Comparison of ENCODE assay signal across 16 cellular contexts in the genomic region with DNA sequence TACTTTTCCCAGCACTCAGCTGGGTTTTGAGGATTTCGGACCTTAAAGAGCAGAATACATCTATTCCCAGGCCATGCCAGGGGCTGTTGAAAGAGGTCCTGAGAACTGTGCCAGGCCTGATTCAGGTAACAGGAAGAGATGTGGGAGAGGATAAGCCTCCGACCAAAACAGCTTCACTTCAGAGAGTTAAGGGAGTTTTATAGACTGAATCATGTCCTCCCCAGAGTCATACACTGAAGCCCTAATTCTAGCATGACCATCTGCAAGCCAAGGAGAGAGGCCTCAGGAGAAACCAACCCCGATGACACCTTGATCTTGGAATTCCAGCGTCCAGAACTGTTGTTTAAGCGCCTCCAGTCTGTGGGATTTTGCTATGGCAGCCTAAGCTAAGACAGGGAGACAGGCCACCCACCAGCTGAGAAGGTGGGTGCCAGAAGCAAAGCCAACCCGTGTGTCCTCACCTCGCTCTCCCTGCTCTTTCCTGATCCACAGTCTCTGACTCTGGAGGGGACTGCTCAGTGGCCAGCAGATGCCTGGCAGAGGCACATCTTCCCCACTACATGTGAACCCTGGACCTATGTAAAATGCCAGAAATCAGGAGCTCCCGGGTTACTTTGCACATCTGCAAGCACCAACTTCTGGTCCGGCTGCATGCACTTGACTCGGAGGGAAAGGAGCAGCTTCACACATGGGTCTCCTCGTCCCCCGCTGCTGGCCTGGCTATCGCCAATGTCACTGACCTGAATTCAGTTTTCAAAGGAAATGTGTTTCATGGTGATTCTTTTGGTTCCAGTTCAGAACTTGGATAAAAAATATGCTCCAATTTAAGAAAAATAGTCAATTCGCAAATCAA.
DNase-seq lines count a peak whose midpoint lies in the region; ATAC-seq, FAIRE-seq and TF ChIP-seq lines count a peak whose summit lies in the region.
"Had no signal": no experiment of that assay in that cellular context is flagged by ENCODE, and none has a peak within 500 bp of the region (broad histone marks: within the 10 kb centered on the region; RNA-seq: fewer than 3 reads in every experiment).

No MANE protein-coding gene starts in this region.

- FAIRE-seq in small intestine (lab: Jason Lieb, UNC): no peak

- peaks cover 3% of the 10 kb centered on the region for H3K9me3 Mint-ChIP-seq in activated T-helper 17 cell treated with anti-CD3 and anti-CD28 coated beads, Interleukin-2, amount 50 U/mL, for 72 hours
- peaks cover 0 to 20% (median 0%) of the 10 kb centered on the region in 9 donors for H3K9me3 Mint-ChIP-seq in naive thymus-derived CD8-positive, alpha-beta T cell
- no peaks in the 10 kb centered on the region for H3K9me3 Mint-ChIP-seq in Caco-2 (ENCODE audit: unreplicated experiment)

- H3K4me3 ChIP-seq in Loucy (ENCODE audit: low read length, poor library complexity, severe bottlenecking) (no peak overlapping the region), Caco-2 (ENCODE audit: low read depth, low read length) (no peak overlapping the region), small intestine (ENCODE audit: low read depth in 1 of 2, low read length in 2 of 2) (no peak overlapping the region)
- H3K4me3 ChIP-seq: body of pancreas, prostate gland had no signal

- POLR2A ChIA-PET in naive thymus-derived CD8-positive, alpha-beta T cell (lab: Charles Lee): interaction anchor here (0.6 to 9.0 kb wide), 10 partner anchors 11 to 507 kb away, joined by 3 to 90 read pairs (median 5); a partner anchor contains a TSS
- POLR2A ChIA-PET in Caco-2 (lab: Charles Lee): no interaction called here

- peak; percentile 63 for ATAC-seq in activated T-helper 17 cell treated with anti-CD3 and anti-CD28 coated beads, Interleukin-2, amount 50 U/mL, for 72 hours (replicated peaks)
- ATAC-seq in naive thymus-derived CD8-positive, alpha-beta T cell: peak in 1 of 2 donors; percentile 3
- ATAC-seq in sciatic nerve: no peak
- ATAC-seq: body of pancreas, left colon had no signal

- H3K36me3 ChIP-seq in Loucy (ENCODE audit: insufficient read depth, low read length) (no peaks in the 10 kb centered on the region), Caco-2 (ENCODE audit: control insufficient read depth, insufficient read depth, low read length) (no peaks in the 10 kb centered on the region), small intestine (ENCODE audit: control insufficient read depth in 2 of 2, insufficient read depth in 2 of 2, low read length in 2 of 2) (no peaks in the 10 kb centered on the region)
- H3K36me3 ChIP-seq: prostate gland had no signal

- CTCF ChIA-PET in Caco-2 (lab: Charles Lee): no interaction called here

- H2AFZ ChIP-seq in Loucy (ENCODE audit: low read length): no peak overlapping the region

- H3K27me3 ChIP-seq in Loucy (ENCODE audit: insufficient read depth, low read length, poor library complexity, severe bottlenecking): no peaks in the 10 kb centered on the region
- no peaks in the 10 kb centered on the region for H3K27me3 ChIP-seq in Caco-2 (replicated peaks; ENCODE audit: control insufficient read depth, insufficient read depth, low read length)
- H3K27me3 ChIP-seq in small intestine (ENCODE audit: control insufficient read depth in 2 of 2, insufficient read depth in 2 of 2, low read length in 2 of 2): no peaks in the 10 kb centered on the region
- H3K27me3 ChIP-seq: body of pancreas had no signal

- H3K27ac ChIP-seq in small intestine (ENCODE audit: low read depth in 1 of 2, low read length in 1 of 2): no peak overlapping the region
- H3K27ac ChIP-seq: body of pancreas, prostate gland had no signal

- peak; percentile 40 for DNase-seq in activated CD4-positive, alpha-beta T cell treated with anti-CD3 and anti-CD28 coated beads for 48 hours
- no peak for DNase-seq in activated CD4-positive, alpha-beta T cell treated with anti-CD3 and anti-CD28 coated beads for 1 hour
- DNase-seq in naive thymus-derived CD8-positive, alpha-beta T cell: no peak
- DNase-seq in Caco-2 (no peak), sciatic nerve (ENCODE audit: low spot score) (no peak), small intestine (no peak)
- DNase-seq: 8988T; body of pancreas; C1 segment of cervical spinal cord; hippocampal formation; left colon; NCI-H1694; stimulated activated CD4-positive, alpha-beta T cell treated with anti-CD3 and anti-CD28 coated beads, Interleukin-15, amount 100 ng/mL, for 24 hours had no signal

- 77 to 80% (median 79%) methylated on average over 14 of the region's 14 CpGs for WGBS in small intestine, 3 donors

- H3K9me3 ChIP-seq in Loucy (ENCODE audit: insufficient read depth, low read depth, low read length) (no peaks in the 10 kb centered on the region), Caco-2 (no peaks in the 10 kb centered on the region), small intestine (ENCODE audit: control insufficient read depth, low read depth) (no peaks in the 10 kb centered on the region)
- H3K9me3 ChIP-seq: body of pancreas, prostate gland had no signal

- no peak overlapping the region for H3K9ac ChIP-seq in Loucy (ENCODE audit: low read depth, low read length, poor library complexity, severe bottlenecking)

- peak overlapping the region; percentile 80 for H3K4me3 Mint-ChIP-seq in activated T-helper 17 cell treated with anti-CD3 and anti-CD28 coated beads, Interleukin-2, amount 50 U/mL, for 72 hours
- peak overlapping the region; percentile 61 to 92 (median 88) for H3K4me3 Mint-ChIP-seq in naive thymus-derived CD8-positive, alpha-beta T cell
- H3K4me3 Mint-ChIP-seq in Caco-2 (ENCODE audit: unreplicated experiment): no peak overlapping the region

- TF ChIP-seq CTCF in Loucy (conservative IDR thresholded peaks at IDR 0.05; ENCODE audit: low read length): no peak
- no peak for TF ChIP-seq CTCF in Caco-2 (IDR thresholded peaks at IDR 0.05; ENCODE audit: insufficient read depth in 1 of 2, low read depth in 1 of 2, low read length in 1 of 2, severe bottlenecking in 1 of 2, unreplicated experiment in 1 of 2)

- H3K4me1 ChIP-seq in Loucy (ENCODE audit: insufficient read depth, low read length, poor library complexity, severe bottlenecking): peaks cover 32% of the 10 kb centered on the region
- no peaks in the 10 kb centered on the region for H3K4me1 ChIP-seq in Caco-2
- H3K4me1 ChIP-seq in small intestine (ENCODE audit: control insufficient read depth in 2 of 2, insufficient read depth in 1 of 2, low read depth in 1 of 2, low read length in 1 of 2): no peaks in the 10 kb centered on the region
- H3K4me1 ChIP-seq: body of pancreas, prostate gland had no signal

- H3K4me2 ChIP-seq in Loucy (ENCODE audit: low read depth, low read length, poor library complexity, severe bottlenecking): peak overlapping the region; percentile 7

- no peaks in the 10 kb centered on the region for H3K27me3 Mint-ChIP-seq in activated T-helper 17 cell treated with anti-CD3 and anti-CD28 coated beads, Interleukin-2, amount 50 U/mL, for 72 hours
- H3K27me3 Mint-ChIP-seq in naive thymus-derived CD8-positive, alpha-beta T cell: no peaks in the 10 kb centered on the region
- peaks cover 3% of the 10 kb centered on the region for H3K27me3 Mint-ChIP-seq in Caco-2 (ENCODE audit: insufficient read depth, unreplicated experiment)

- H3K9me2 ChIP-seq in Loucy (replicated peaks; ENCODE audit: low read depth, low read length): no peaks in the 10 kb centered on the region

- intact Hi-C loops in Caco-2 (cut with micrococcal nuclease; ENCODE audit: unreplicated experiment) (no loop called here), sciatic nerve (cut with DNase I) (no loop called here)

- no peaks in the 10 kb centered on the region for H3F3A ChIP-seq in Loucy (ENCODE audit: low read depth)

- no peaks in the 10 kb centered on the region for H4K20me1 ChIP-seq in Loucy (ENCODE audit: insufficient read depth, low read length, poor library complexity, severe bottlenecking)

- no peaks in the 10 kb centered on the region for H3K79me2 ChIP-seq in Loucy (ENCODE audit: insufficient read depth, low read length)

- H3K27ac Mint-ChIP-seq in activated T-helper 17 cell treated with anti-CD3 and anti-CD28 coated beads, Interleukin-2, amount 50 U/mL, for 72 hours: peak overlapping the region; percentile 95
- H3K27ac Mint-ChIP-seq in naive thymus-derived CD8-positive, alpha-beta T cell: peak overlapping the region; percentile 94 to 98 (median 96)
- no peak overlapping the region for H3K27ac Mint-ChIP-seq in Caco-2 (ENCODE audit: unreplicated experiment)

- no TSS peak for BruUV-seq in Caco-2 (replicated peaks; lab: Mats Ljungman, UMichigan)

- peaks cover 86% of the 10 kb centered on the region for H3K4me1 Mint-ChIP-seq in activated T-helper 17 cell treated with anti-CD3 and anti-CD28 coated beads, Interleukin-2, amount 50 U/mL, for 72 hours
- peaks cover 62 to 98% (median 89%) of the 10 kb centered on the region in 4 donors for H3K4me1 Mint-ChIP-seq in naive thymus-derived CD8-positive, alpha-beta T cell
- no peaks in the 10 kb centered on the region for H3K4me1 Mint-ChIP-seq in Caco-2 (ENCODE audit: low read depth, unreplicated experiment)

- H3K36me3 Mint-ChIP-seq in activated T-helper 17 cell treated with anti-CD3 and anti-CD28 coated beads, Interleukin-2, amount 50 U/mL, for 72 hours (ENCODE audit: low read depth): peaks cover 6% of the 10 kb centered on the region
- H3K36me3 Mint-ChIP-seq in naive thymus-derived CD8-positive, alpha-beta T cell: peaks cover 0 to 2% (median 0%) of the 10 kb centered on the region in 3 donors
- no peaks in the 10 kb centered on the region for H3K36me3 Mint-ChIP-seq in Caco-2 (ENCODE audit: insufficient read depth, unreplicated experiment)
